Comparison of ENCODE assay signal across 20 cellular contexts in genomic region chr20:17638835-17639407, GRCh38.
"Had no signal": no experiment of that assay in that cellular context is flagged by ENCODE, and none has a peak within 500 bp of the region (broad histone marks: within the 10 kb centered on the region; RNA-seq: fewer than 3 reads in every experiment).

No MANE protein-coding gene starts in this region.

- H3K9me3 ChIP-seq: esophagus muscularis mucosa, gastrocnemius medialis, neutrophil, ovary, tibial nerve, upper lobe of right lung, vagina had no signal

- H3K36me3 ChIP-seq: ovary had no signal

- H3K9me3 Mint-ChIP-seq: naive B cell; stimulated activated effector memory CD8-positive, alpha-beta T cell treated with anti-CD3 and anti-CD28 coated beads, Interleukin-12 subunit alpha, Interleukin-12 subunit beta, amount 100 ng/mL, for 72 hours had no signal

- H3K36me3 Mint-ChIP-seq: naive B cell had no signal

- H3K27ac Mint-ChIP-seq: naive B cell; stimulated activated effector memory CD8-positive, alpha-beta T cell treated with anti-CD3 and anti-CD28 coated beads, Interleukin-12 subunit alpha, Interleukin-12 subunit beta, amount 100 ng/mL, for 72 hours had no signal

- ATAC-seq: gastrocnemius medialis; left ventricle myocardium superior; right cardiac atrium; stimulated activated effector memory CD8-positive, alpha-beta T cell treated with anti-CD3 and anti-CD28 coated beads, Interleukin-12 subunit alpha, Interleukin-12 subunit beta, amount 100 ng/mL, for 72 hours; stimulated activated naive CD8-positive, alpha-beta T cell treated with anti-CD3 and anti-CD28 coated beads, Interleukin-15, Interleukin-2, amounts not matched to agents 100 U/mL and 50 U/mL, for 24 hours had no signal

- H3K4me3 ChIP-seq: esophagus muscularis mucosa, gastrocnemius medialis, lung, ovary, tibial nerve, upper lobe of right lung, vagina had no signal

- H3K27ac ChIP-seq: gastrocnemius medialis, neutrophil, upper lobe of right lung, vagina had no signal

- H3K27me3 ChIP-seq: esophagus muscularis mucosa, gastrocnemius medialis, neutrophil, ovary, tibial nerve, upper lobe of right lung, vagina had no signal

- FAIRE-seq: endometrium had no signal

- H3K27me3 Mint-ChIP-seq: naive B cell had no signal

- H3K4me3 Mint-ChIP-seq: naive B cell; stimulated activated effector memory CD8-positive, alpha-beta T cell treated with anti-CD3 and anti-CD28 coated beads, Interleukin-12 subunit alpha, Interleukin-12 subunit beta, amount 100 ng/mL, for 72 hours had no signal

- DNase-seq: cortex of kidney; effector memory CD4-positive, alpha-beta T cell; gastrocnemius medialis; islet precursor cell; left ventricle myocardium superior; mesendoderm; naive B cell; ovary; right cardiac atrium; stimulated activated CD4-positive, alpha-beta T cell treated with anti-CD3 and anti-CD28 coated beads, Interleukin-4, amount 100 ng/mL, for 1 hour; stimulated activated CD8-positive, alpha-beta memory T cell treated with anti-CD3 and anti-CD28 coated beads, Interleukin-4, amount 100 ng/mL, for 48 hours; stimulated activated naive CD8-positive, alpha-beta T cell treated with anti-CD3 and anti-CD28 coated beads, Interleukin-15, Interleukin-2, amounts not matched to agents 100 U/mL and 50 U/mL, for 24 hours; upper lobe of right lung had no signal
